14 cellular contexts compared by ENCODE assay signal in genomic region chr5:147393866-147394265, GRCh38.
DNase-seq lines count a peak whose midpoint lies in the region; ATAC-seq and TF ChIP-seq lines count a peak whose summit lies in the region.
"Had no signal": no experiment of that assay in that cellular context is flagged by ENCODE, and none has a peak within 500 bp of the region (broad histone marks: within the 10 kb centered on the region; RNA-seq: fewer than 3 reads in every experiment).

No MANE protein-coding gene starts in this region.

- ATAC-seq in gastroesophageal sphincter, result no peak
- no peak for ATAC-seq in HG02884 (IDR thresholded peaks at IDR 0.05; ENCODE audit: unreplicated experiment)
- ATAC-seq in GM18868 (IDR thresholded peaks at IDR 0.05; ENCODE audit: unreplicated experiment), result no peak
- ATAC-seq: right lobe of liver had no signal

- H3K9me3 ChIP-seq in gastroesophageal sphincter, result no peaks in the 10 kb centered on the region
- H3K9me3 ChIP-seq: esophagus squamous epithelium, right lobe of liver had no signal

- 71 to 77% methylated on average over 8 to 12 of the region's 12 CpGs for WGBS in gastroesophageal sphincter (ENCODE audit: low coverage in 1 of 2), 2 donors

- peaks cover 0 to 84% of the 10 kb centered on the region in 2 donors for H3K36me3 ChIP-seq in gastroesophageal sphincter
- H3K36me3 ChIP-seq: right lobe of liver had no signal

- DNase-seq in AG09319 (ENCODE audit: extremely low read depth, low read depth), result no peak
- no peak for DNase-seq in astrocyte of the cerebellum (ENCODE audit: low read depth)
- DNase-seq in SHP77 treated with DMSO at 0.1 percent for 48 hours (lab: John Stamatoyannopoulos, UW), result no peak
- DNase-seq in H4 (ENCODE audit: low spot score), result no peak
- DNase-seq: activated CD4-positive, alpha-beta T cell treated with anti-CD3 and anti-CD28 coated beads for 4 hours; aorta; CD8-positive, alpha-beta memory T cell; esophagus squamous epithelium; NCI-H1436; right lobe of liver had no signal

- no peak overlapping the region for H3K4me3 ChIP-seq in astrocyte of the cerebellum (ENCODE audit: low read depth, low read length)
- no peak overlapping the region for H3K4me3 ChIP-seq in gastroesophageal sphincter
- H3K4me3 ChIP-seq: esophagus squamous epithelium, right lobe of liver had no signal

- H3K4me1 ChIP-seq in gastroesophageal sphincter, result peaks cover 0 to 40% (median 0%) of the 10 kb centered on the region in 3 donors
- H3K4me1 ChIP-seq: esophagus squamous epithelium, right lobe of liver had no signal

- in situ Hi-C loops in astrocyte of the cerebellum (cut with HindIII; ENCODE audit: low sequenced_read_pairs), result loop anchor here (25.0 kb wide), 1 partner anchor 907 kb away; no protein-coding TSS in a partner anchor

- no peak for TF ChIP-seq POLR2A in gastroesophageal sphincter (IDR thresholded peaks at IDR 0.05)

- H3K27ac ChIP-seq in gastroesophageal sphincter, result peak overlapping the region in 3 of 4 donors; percentile 5 to 48 (median 30)
- H3K27ac ChIP-seq: esophagus squamous epithelium, right lobe of liver had no signal

- no peak for TF ChIP-seq EP300 in gastroesophageal sphincter (IDR thresholded peaks at IDR 0.05)

- no peaks in the 10 kb centered on the region for H3K27me3 ChIP-seq in gastroesophageal sphincter
- H3K27me3 ChIP-seq: esophagus squamous epithelium, right lobe of liver had no signal

- TF ChIP-seq CTCF in AG09319 (IDR thresholded peaks at IDR 0.05; ENCODE audit: low read depth, low read length), result peak; percentile 25
- peak; percentile 45 for TF ChIP-seq CTCF in GM12874 (IDR thresholded peaks at IDR 0.05; ENCODE audit: insufficient read depth, low read depth, low read length)
- peak; percentile 54 for TF ChIP-seq CTCF in astrocyte of the cerebellum (IDR thresholded peaks at IDR 0.05; ENCODE audit: low read depth, low read length, missing control alignments)
- TF ChIP-seq CTCF in gastroesophageal sphincter (IDR thresholded peaks at IDR 0.05), result peak in 3 of 4 experiments; percentile 31 to 46 (median 38)
